In genomic region chr5:124823336-124823849, GRCh38 we compare ENCODE assay signal across 2 cellular contexts.
TF ChIP-seq lines count a peak whose summit lies in the region.

No MANE protein-coding gene starts in this region.

TF ChIP-seq in endothelial cell of umbilical vein, 7 proteins besides CTCF, POLR2A, EP300 and RAD21:
- no peak for TF ChIP-seq EZH2 (IDR thresholded peaks at IDR 0.05; ENCODE audit: borderline replicate concordance, low read depth, low read length, severe bottlenecking)
- TF ChIP-seq MAX (IDR thresholded peaks at IDR 0.05; ENCODE audit: insufficient read depth, insufficient read length), result no peak
- no peak for TF ChIP-seq MYC (IDR thresholded peaks at IDR 0.05; ENCODE audit: low read depth, low read length)
- no peak for TF ChIP-seq POLR2AphosphoS5 (IDR thresholded peaks at IDR 0.05; ENCODE audit: insufficient read depth, low read depth, low read length)
- no peak for TF ChIP-seq FOS (IDR thresholded peaks at IDR 0.05; ENCODE audit: borderline replicate concordance, insufficient read depth, low read length)
- no peak for TF ChIP-seq GATA2 (IDR thresholded peaks at IDR 0.05; ENCODE audit: insufficient read depth, insufficient read length, low read depth, low read length)
- TF ChIP-seq JUN (IDR thresholded peaks at IDR 0.05; ENCODE audit: borderline replicate concordance, insufficient read depth, insufficient read length, low read depth), result no peak

TF ChIP-seq in WTC11, 78 proteins besides CTCF, POLR2A, EP300 and RAD21:
- TF ChIP-seq, protein P1, sequence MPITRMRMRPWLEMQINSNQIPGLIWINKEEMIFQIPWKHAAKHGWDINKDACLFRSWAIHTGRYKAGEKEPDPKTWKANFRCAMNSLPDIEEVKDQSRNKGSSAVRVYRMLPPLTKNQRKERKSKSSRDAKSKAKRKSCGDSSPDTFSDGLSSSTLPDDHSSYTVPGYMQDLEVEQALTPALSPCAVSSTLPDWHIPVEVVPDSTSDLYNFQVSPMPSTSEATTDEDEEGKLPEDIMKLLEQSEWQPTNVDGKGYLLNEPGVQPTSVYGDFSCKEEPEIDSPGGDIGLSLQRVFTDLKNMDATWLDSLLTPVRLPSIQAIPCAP (CRISPR knock-in tag; IDR thresholded peaks at IDR 0.05), result no peak
- TF ChIP-seq FOXP4 (CRISPR knock-in tag; IDR thresholded peaks at IDR 0.05), result no peak
- no peak for TF ChIP-seq HMGA2 (CRISPR knock-in tag; IDR thresholded peaks at IDR 0.05)
- TF ChIP-seq GRHL2 (CRISPR knock-in tag; IDR thresholded peaks at IDR 0.05; ENCODE audit: insufficient replicate concordance, severe bottlenecking), result no peak
- no peak for TF ChIP-seq ZNF396 (CRISPR knock-in tag; IDR thresholded peaks at IDR 0.05; ENCODE audit: borderline replicate concordance)
- no peak for TF ChIP-seq E2F5 (CRISPR knock-in tag; IDR thresholded peaks at IDR 0.05)
- no peak for TF ChIP-seq CREB1 (CRISPR knock-in tag; IDR thresholded peaks at IDR 0.05)
- TF ChIP-seq RORB (CRISPR knock-in tag; IDR thresholded peaks at IDR 0.05), result no peak
- no peak for TF ChIP-seq SP1 (CRISPR knock-in tag; conservative IDR thresholded peaks at IDR 0.05)
- TF ChIP-seq FOXK1 (CRISPR knock-in tag; IDR thresholded peaks at IDR 0.05), result no peak
